In the genomic region with DNA sequence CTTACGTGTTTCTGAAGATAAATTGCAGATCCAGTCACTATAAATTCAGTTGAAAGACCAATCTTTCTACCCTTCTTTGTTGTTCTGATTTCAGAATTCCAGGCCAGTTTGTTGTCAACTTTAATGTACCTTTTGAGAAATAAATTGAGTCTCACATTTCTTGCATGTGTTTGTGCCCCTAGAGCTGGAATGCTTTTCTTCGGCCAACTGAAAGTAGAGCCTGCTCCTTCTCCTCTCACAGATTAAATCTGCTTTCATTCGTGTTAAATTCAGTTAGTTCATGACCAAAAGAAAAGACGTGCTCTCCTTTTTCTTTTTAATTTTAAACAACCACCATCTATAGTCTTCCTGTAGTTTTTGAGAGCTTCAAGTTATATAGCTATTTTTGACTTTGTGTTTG, we compare ENCODE assay signal across 22 cellular contexts. TPM values are rescaled to one million over a fixed set of nuclear protein-coding genes. Genes with fewer than 3 reads are reported as not detected.
DNase-seq lines count a peak whose midpoint lies in the region; ATAC-seq, FAIRE-seq and TF ChIP-seq lines count a peak whose summit lies in the region.
"Had no signal": no experiment of that assay in that cellular context is flagged by ENCODE, and none has a peak within 500 bp of the region (broad histone marks: within the 10 kb centered on the region; RNA-seq: fewer than 3 reads in every experiment).

No MANE protein-coding gene starts in this region.

- H4K20me1 ChIP-seq in GM12878 (ENCODE audit: control insufficient read depth, insufficient read depth): no peaks in the 10 kb centered on the region

- H3K27ac ChIP-seq in left ventricle myocardium inferior (replicated peaks) (peak overlapping the region; percentile 90), GM12878 (ENCODE audit: control insufficient read depth, insufficient read depth) (no peak overlapping the region), muscle layer of duodenum (ENCODE audit: low read length) (peak overlapping the region; percentile 74), uterus (peak overlapping the region; percentile 92 to 98)
- H3K27ac ChIP-seq: Peyer's patch had no signal

- peaks cover 49% of the 10 kb centered on the region for H3K4me1 ChIP-seq in left ventricle myocardium inferior
- H3K4me1 ChIP-seq in GM12878 (ENCODE audit: control insufficient read depth, insufficient read depth, low read length): peaks cover 5% of the 10 kb centered on the region; the same call in 1 of the 2 replicates
- H3K4me1 ChIP-seq in muscle layer of duodenum (ENCODE audit: control insufficient read depth in 1 of 2, insufficient read depth in 2 of 2, low read length in 2 of 2): peaks cover 6 to 9% of the 10 kb centered on the region in 2 donors
- no peaks in the 10 kb centered on the region for H3K4me1 ChIP-seq in uterus
- H3K4me1 ChIP-seq: Caco-2 had no signal

- H3K4me2 ChIP-seq in GM12878 (ENCODE audit: control insufficient read depth, insufficient read depth): no peak overlapping the region

- no peaks in the 10 kb centered on the region for H3K79me2 ChIP-seq in GM12878 (ENCODE audit: control insufficient read depth, insufficient read depth, low read length)

- TF ChIP-seq CTCF in left ventricle myocardium inferior (IDR thresholded peaks at IDR 0.05; ENCODE audit: borderline replicate concordance) (no peak), GM12878 (IDR thresholded peaks at IDR 0.05 in 2 of 3, conservative IDR thresholded peaks at IDR 0.05 in 1 of 3; ENCODE audit: control insufficient read depth in 2 of 3, extremely low read depth in 1 of 3, insufficient read depth in 1 of 3, low read depth in 3 of 3, low read length in 3 of 3) (no peak), uterus (IDR thresholded peaks at IDR 0.05) (no peak), glutamatergic neuron (IDR thresholded peaks at IDR 0.05; ENCODE audit: partially characterized antibody, unreplicated experiment) (no peak)

- peaks cover 11% of the 10 kb centered on the region for H3K4me1 Mint-ChIP-seq in glutamatergic neuron (ENCODE audit: low read depth, unreplicated experiment)

- no peak overlapping the region for H3K27ac Mint-ChIP-seq in glutamatergic neuron (ENCODE audit: unreplicated experiment)
- H3K27ac Mint-ChIP-seq: effector memory CD8-positive, alpha-beta T cell had no signal

- intact Hi-C loops in left ventricle myocardium inferior (cut with micrococcal nuclease) (no loop called here), cardiac septum (cut with DNase I) (no loop called here), GM12878 (cut with micrococcal nuclease; ENCODE audit: unreplicated experiment) (no loop called here), uterus (cut with DNase I; ENCODE audit: low total_unique reads) (no loop called here)

- POLR2A ChIA-PET in GM12878 (lab: Charles Lee): no interaction called here

- H3K27me3 Mint-ChIP-seq in glutamatergic neuron (ENCODE audit: unreplicated experiment): no peaks in the 10 kb centered on the region

- no peaks in the 10 kb centered on the region for H3K9me3 Mint-ChIP-seq in glutamatergic neuron (ENCODE audit: unreplicated experiment)
- H3K9me3 Mint-ChIP-seq: effector memory CD8-positive, alpha-beta T cell had no signal

- TF ChIP-seq RAD21 in GM12878 (IDR thresholded peaks at IDR 0.05; ENCODE audit: insufficient read depth, low read depth, low read length): no peak

- TF ChIP-seq EP300 in GM12878 (IDR thresholded peaks at IDR 0.05; ENCODE audit: borderline replicate concordance in 1 of 2, control insufficient read depth in 1 of 2, low read depth in 2 of 2, low read length in 2 of 2): no peak

- no peak overlapping the region for H3K4me3 Mint-ChIP-seq in glutamatergic neuron (ENCODE audit: unreplicated experiment)
- H3K4me3 Mint-ChIP-seq: effector memory CD8-positive, alpha-beta T cell had no signal

- CTCF ChIA-PET in GM12878 (lab: Yijun Ruan, JAX): interaction anchor here (0.9 to 1.1 kb wide), 2 partner anchors 92 to 142 kb away, joined by 3 to 4 read pairs; no protein-coding TSS in a partner anchor

- TF ChIP-seq POLR2A in GM12878 (IDR thresholded peaks at IDR 0.05; ENCODE audit: low read depth, low read length) (no peak), uterus (IDR thresholded peaks at IDR 0.05) (no peak)

- SMC1A ChIA-PET in GM12878 (lab: Charles Lee; ENCODE audit: uncharacterized antibody, unreplicated experiment): interaction anchor here (1.0 to 1.8 kb wide), 2 partner anchors 11 to 507 kb away, joined by 3 to 4 read pairs; no protein-coding TSS in a partner anchor

- no peak overlapping the region for H2AFZ ChIP-seq in GM12878 (ENCODE audit: control insufficient read depth, low read depth, low read length)

- DNase-seq in left ventricle myocardium inferior (no peak), cardiac septum (ENCODE audit: low spot score) (no peak), GM12878 (ENCODE audit: low read depth, low spot score) (no peak), uterus (no peak), G401 (ENCODE audit: low spot score) (no peak), MV-4-11 (lab: John Stamatoyannopoulos, UW) (no peak), glutamatergic neuron (no peak)
- DNase-seq: activated CD4-positive, CD25-positive, alpha-beta regulatory T cell treated with anti-CD3 and anti-CD28 coated beads, Interleukin-2, amount 50 U/mL, for 72 hours; activated CD8-positive, alpha-beta memory T cell treated with anti-CD3 and anti-CD28 coated beads, Interleukin-2, amount 50 U/mL, for 48 hours; activated naive CD4-positive, alpha-beta T cell treated with anti-CD3 and anti-CD28 coated beads, Interleukin-2, amount 50 U/mL, for 16 hours; Caco-2; effector memory CD8-positive, alpha-beta T cell; gastrocnemius medialis; IMR-90; mucosa of descending colon; NCI-H1417 treated with DMSO at 0.1 percent for 48 hours; NCI-H345; Peyer's patch; posterior cingulate gyrus; stimulated activated CD4-positive, alpha-beta T cell treated with anti-CD3 and anti-CD28 coated beads, Interleukin-2, amount 100 ng/mL, for 24 hours had no signal

- peak overlapping the region; percentile 71 for H3K4me3 ChIP-seq in left ventricle myocardium inferior
- no peak overlapping the region for H3K4me3 ChIP-seq in GM12878
- peak overlapping the region in 1 of 2 donors; percentile 21 for H3K4me3 ChIP-seq in muscle layer of duodenum (ENCODE audit: low read depth in 1 of 2, low read length in 2 of 2)
- peak overlapping the region; percentile 20 to 27 for H3K4me3 ChIP-seq in uterus
- H3K4me3 ChIP-seq: mucosa of descending colon had no signal

- in situ Hi-C loops in GM12878 (cut with MboI): no loop called here
- in situ Hi-C loops in G401 (cut with HindIII; ENCODE audit: low sequenced_read_pairs): no loop called here

- RAD21 ChIA-PET in GM12878 (lab: Charles Lee; ENCODE audit: unreplicated experiment): interaction anchor here (2.3 kb wide), 1 partner anchor 26 kb away, joined by 7 read pairs; no protein-coding TSS in a partner anchor

- FAIRE-seq in GM12878 (lab: Jason Lieb, UNC): peak; percentile 31
- FAIRE-seq: bronchial epithelial cell had no signal

- no peak for ATAC-seq in GM12878
- ATAC-seq: effector memory CD8-positive, alpha-beta T cell; gastrocnemius medialis; mucosa of descending colon had no signal

- no peaks in the 10 kb centered on the region for H3K36me3 Mint-ChIP-seq in glutamatergic neuron (ENCODE audit: unreplicated experiment)

- H3K36me3 ChIP-seq in left ventricle myocardium inferior (no peaks in the 10 kb centered on the region), GM12878 (ENCODE audit: control insufficient read depth in 2 of 2, insufficient read depth in 2 of 2, low read length in 1 of 2) (no peaks in the 10 kb centered on the region), muscle layer of duodenum (ENCODE audit: control insufficient read depth in 1 of 2, insufficient read depth in 2 of 2, low read length in 2 of 2) (no peaks in the 10 kb centered on the region), uterus (no peaks in the 10 kb centered on the region)
- H3K36me3 ChIP-seq: gastrocnemius medialis, Peyer's patch had no signal

- H3K27me3 ChIP-seq in left ventricle myocardium inferior (ENCODE audit: low read depth): no peaks in the 10 kb centered on the region
- H3K27me3 ChIP-seq in GM12878 (replicated peaks in 1 of 2; ENCODE audit: control insufficient read depth in 2 of 2, insufficient read depth in 2 of 2, low read length in 1 of 2): no peaks in the 10 kb centered on the region; a peak in 2 of 4 replicates
- H3K27me3 ChIP-seq in muscle layer of duodenum (ENCODE audit: low read depth, low read length): no peaks in the 10 kb centered on the region
- no peaks in the 10 kb centered on the region for H3K27me3 ChIP-seq in uterus
- H3K27me3 ChIP-seq: Peyer's patch had no signal

- no TSS peak for BruUV-seq in GM12878 (replicated peaks; lab: Mats Ljungman, UMichigan)

- 41% methylated on average over 4 of the region's 4 CpGs for WGBS in GM12878 (ENCODE audit: insufficient coverage, insufficient replicate concordance, low lambda C conversion rate, missing lambda C conversion rate)

- H3K9me3 ChIP-seq in left ventricle myocardium inferior (replicated peaks) (no peaks in the 10 kb centered on the region), GM12878 (replicated peaks; ENCODE audit: control insufficient read depth, insufficient read depth, low read length) (no peaks in the 10 kb centered on the region), muscle layer of duodenum (ENCODE audit: control insufficient read depth in 1 of 2, low read length in 2 of 2) (no peaks in the 10 kb centered on the region), uterus (no peaks in the 10 kb centered on the region)
- H3K9me3 ChIP-seq: Caco-2, gastrocnemius medialis, mucosa of descending colon, Peyer's patch had no signal

- no peak overlapping the region for H3K9ac ChIP-seq in GM12878 (ENCODE audit: control insufficient read depth, insufficient read depth, low read length)

RNA-seq across cellular contexts. Expression of gene SOCS2, which starts 22.9 kb away (rescaled TPM):
- total RNA-seq in left ventricle myocardium inferior (16.6 TPM), cardiac septum (40.3 TPM), GM12878 (2014; rRNA removed) (8.0 and 16.0 TPM in 2 replicates), GM12878 (2014; rRNA removed; fragmentation: Illumina TruSeq; extraction: Trizol) (9.7 and 10.1 TPM in 2 replicates), GM12878 (2021) (8.5 and 9.4 TPM in 2 replicates), uterus (100 to 1,000 TPM in 2 of 4 donors, 10 to 100 TPM in 2; 55.0 to 345 (median 112) TPM), glutamatergic neuron (ENCODE audit: unreplicated experiment) (36.6 TPM)
- 5.3 and 9.2 TPM in 2 replicates for total RNA-seq in GM12878 (2013; cell fraction: nucleolus; rRNA removed)
- polyA plus RNA-seq in GM12878 (2011; ENCODE audit: low read depth): 2.0 TPM
- polyA plus RNA-seq in GM12878 (2011; rRNA removed) (2.6 and 3.5 TPM in 2 replicates), GM12878 (2014; fragmentation: Illumina TruSeq; extraction: Trizol) (12.0 and 18.8 TPM in 2 replicates), GM12878 (2014; fragmentation: Nextera tagmentation; extraction: Ambion mirVana) (1 to 10 TPM; 3.7 TPM), GM12878 (2014; rRNA removed) (11.5 and 12.7 TPM in 2 replicates), GM12878 (2016; fragmentation: Nextera tagmentation; extraction: Ambion mirVana) (1 to 10 TPM; 5.1 to 6.5 TPM)
- polyA plus RNA-seq in GM12878 (2011; cell fraction: cytosol; rRNA removed): 1.5 and 1.9 TPM in 2 replicates
- 4.3 and 4.9 TPM in 2 replicates for polyA plus RNA-seq in GM12878 (2011; cell fraction: nucleus; rRNA removed)
- 4.6 and 4.7 TPM in 2 replicates for polyA plus RNA-seq in GM12878 (2012)
- polyA minus RNA-seq in GM12878 (2011; rRNA and poly(A)+ RNA removed): 1.2 and 1.6 TPM in 2 replicates
- polyA minus RNA-seq in GM12878 (2011; cell fraction: cytosol; rRNA and poly(A)+ RNA removed): 0.73 and 2.0 TPM in 2 replicates
- 1.9 TPM in 2 replicates for polyA minus RNA-seq in GM12878 (2011; cell fraction: nucleus; rRNA and poly(A)+ RNA removed)
- not detected in 2 replicates for total RNA-seq in G401 (2014; rRNA removed; shearing (Covaris generic))
